Comparison of ENCODE assay signal across 17 cellular contexts in genomic region chr22:48209473-48210271, GRCh38.
DNase-seq lines count a peak whose midpoint lies in the region; ATAC-seq and TF ChIP-seq lines count a peak whose summit lies in the region.
"Had no signal": no experiment of that assay in that cellular context is flagged by ENCODE, and none has a peak within 500 bp of the region (broad histone marks: within the 10 kb centered on the region; RNA-seq: fewer than 3 reads in every experiment).

No MANE protein-coding gene starts in this region.

- H3K27ac Mint-ChIP-seq in activated CD4-positive, alpha-beta T cell treated with anti-CD3 and anti-CD28 coated beads, Interleukin-2, amount 10 ng/mL, durations not matched to agents 24 days and 14 days: no peak overlapping the region
- H3K27ac Mint-ChIP-seq in brain: peak overlapping the region in 4 of 5 experiments; percentile 45 to 60 (median 50)
- H3K27ac Mint-ChIP-seq in activated naive CD4-positive, alpha-beta T cell treated with anti-CD3 and anti-CD28 coated beads, Interleukin-2, amount 50 U/mL, for 72 hours: no peak overlapping the region
- H3K27ac Mint-ChIP-seq: CD8-positive, alpha-beta memory T cell; HFFc6 had no signal

- H3K4me1 ChIP-seq in prostate gland (replicated peaks): no peaks in the 10 kb centered on the region
- H3K4me1 ChIP-seq: BLaER1, Caco-2 had no signal

- no peak for TF ChIP-seq POLR2A in prostate gland (IDR thresholded peaks at IDR 0.05)

- no peak for ATAC-seq in GM21526 (IDR thresholded peaks at IDR 0.05; ENCODE audit: low FRiP score, unreplicated experiment)
- ATAC-seq in activated naive CD4-positive, alpha-beta T cell treated with anti-CD3 and anti-CD28 coated beads, Interleukin-2, amount 50 U/mL, for 72 hours: no peak

- H3K27me3 ChIP-seq in prostate gland (replicated peaks; ENCODE audit: insufficient read depth): peaks cover 7% of the 10 kb centered on the region
- H3K27me3 ChIP-seq: BLaER1 had no signal

- H3K4me3 Mint-ChIP-seq in activated CD4-positive, alpha-beta T cell treated with anti-CD3 and anti-CD28 coated beads, Interleukin-2, amount 10 ng/mL, durations not matched to agents 24 days and 14 days: no peak overlapping the region
- peak overlapping the region in 3 of 5 experiments; percentile 25 to 54 (median 47) for H3K4me3 Mint-ChIP-seq in brain
- H3K4me3 Mint-ChIP-seq: CD8-positive, alpha-beta memory T cell; HFFc6 had no signal

- TF ChIP-seq CTCF in brain (conservative IDR thresholded peaks at IDR 0.05): no peak
- TF ChIP-seq CTCF in prostate gland (IDR thresholded peaks at IDR 0.05): no peak

- intact Hi-C loops in activated CD4-positive, alpha-beta T cell treated with anti-CD3 and anti-CD28 coated beads, Interleukin-2, amount 10 ng/mL, durations not matched to agents 24 days and 14 days (cut with micrococcal nuclease): no loop called here
- intact Hi-C loops in prostate gland (cut with DNase I): no loop called here

- no peaks in the 10 kb centered on the region for H3K36me3 ChIP-seq in prostate gland
- H3K36me3 ChIP-seq: BLaER1 had no signal

- WGBS in prostate gland: 80% methylated on average over 26 of the region's 26 CpGs

- no peaks in the 10 kb centered on the region for H3K4me1 Mint-ChIP-seq in activated CD4-positive, alpha-beta T cell treated with anti-CD3 and anti-CD28 coated beads, Interleukin-2, amount 10 ng/mL, durations not matched to agents 24 days and 14 days
- H3K4me1 Mint-ChIP-seq in brain: peaks cover 16% of the 10 kb centered on the region
- H3K4me1 Mint-ChIP-seq: CD8-positive, alpha-beta memory T cell had no signal

- no peaks in the 10 kb centered on the region for H3K9me3 Mint-ChIP-seq in activated CD4-positive, alpha-beta T cell treated with anti-CD3 and anti-CD28 coated beads, Interleukin-2, amount 10 ng/mL, durations not matched to agents 24 days and 14 days
- H3K9me3 Mint-ChIP-seq in brain: peaks cover 0 to 5% (median 0%) of the 10 kb centered on the region in 5 experiments
- peaks cover 0 to 3% of the 10 kb centered on the region in 2 donors for H3K9me3 Mint-ChIP-seq in activated naive CD4-positive, alpha-beta T cell treated with anti-CD3 and anti-CD28 coated beads, Interleukin-2, amount 50 U/mL, for 72 hours

- H3K27me3 Mint-ChIP-seq in activated CD4-positive, alpha-beta T cell treated with anti-CD3 and anti-CD28 coated beads, Interleukin-2, amount 10 ng/mL, durations not matched to agents 24 days and 14 days: no peaks in the 10 kb centered on the region
- peaks cover 2% of the 10 kb centered on the region for H3K27me3 Mint-ChIP-seq in brain

- no peak overlapping the region for H3K27ac ChIP-seq in prostate gland
- H3K27ac ChIP-seq: BLaER1, HL-60 had no signal

- H3K9me3 ChIP-seq in prostate gland: no peaks in the 10 kb centered on the region
- H3K9me3 ChIP-seq: BLaER1, Caco-2 had no signal

- H3K4me3 ChIP-seq in prostate gland: no peak overlapping the region
- H3K4me3 ChIP-seq: BLaER1 had no signal

- DNase-seq in activated CD4-positive, alpha-beta T cell treated with anti-CD3 and anti-CD28 coated beads, Interleukin-2, amount 10 ng/mL, durations not matched to agents 24 days and 14 days: peak; percentile 45
- DNase-seq in activated CD4-positive, alpha-beta T cell treated with anti-CD3 and anti-CD28 coated beads, Interleukin-2, amount 50 U/mL, for 4 hours: no peak
- DNase-seq in mesenteric fat pad (ENCODE audit: low spot score) (peak; percentile 67), prostate gland (ENCODE audit: low spot score) (no peak)
- no peak for DNase-seq in activated naive CD4-positive, alpha-beta T cell treated with anti-CD3 and anti-CD28 coated beads, Interleukin-2, amount 50 U/mL, for 72 hours (ENCODE audit: low spot score in 2 of 2)
- DNase-seq: 8988T; AML-193; Caco-2; CD8-positive, alpha-beta memory T cell; DMS53; GF-D8; HCEC 1CT; HFFc6 had no signal

- H3K36me3 Mint-ChIP-seq in activated CD4-positive, alpha-beta T cell treated with anti-CD3 and anti-CD28 coated beads, Interleukin-2, amount 10 ng/mL, durations not matched to agents 24 days and 14 days (ENCODE audit: low read depth): no peaks in the 10 kb centered on the region
- H3K36me3 Mint-ChIP-seq in brain: no peaks in the 10 kb centered on the region
- no peaks in the 10 kb centered on the region for H3K36me3 Mint-ChIP-seq in activated naive CD4-positive, alpha-beta T cell treated with anti-CD3 and anti-CD28 coated beads, Interleukin-2, amount 50 U/mL, for 72 hours
- H3K36me3 Mint-ChIP-seq: CD8-positive, alpha-beta memory T cell had no signal

Comparison
In these comparisons a context has a peak if more than half of its experiments do, and no peak if none do; other contexts are left out.
1. DNase-seq: peak in activated CD4-positive, alpha-beta T cell treated with anti-CD3 and anti-CD28 coated beads, Interleukin-2, amount 10 ng/mL, durations not matched to agents 24 days and 14 days (single experiment) and mesenteric fat pad (single experiment); none in activated CD4-positive, alpha-beta T cell treated with anti-CD3 and anti-CD28 coated beads, Interleukin-2, amount 50 U/mL, for 4 hours (0 of 2), prostate gland (single experiment) and activated naive CD4-positive, alpha-beta T cell treated with anti-CD3 and anti-CD28 coated beads, Interleukin-2, amount 50 U/mL, for 72 hours (0 of 2).
2. H3K27ac Mint-ChIP-seq: peak in brain (4 of 5); none in activated CD4-positive, alpha-beta T cell treated with anti-CD3 and anti-CD28 coated beads, Interleukin-2, amount 10 ng/mL, durations not matched to agents 24 days and 14 days (single experiment) and activated naive CD4-positive, alpha-beta T cell treated with anti-CD3 and anti-CD28 coated beads, Interleukin-2, amount 50 U/mL, for 72 hours (0 of 2).